ENCODE assay signal across 1 cellular context in the genomic region with DNA sequence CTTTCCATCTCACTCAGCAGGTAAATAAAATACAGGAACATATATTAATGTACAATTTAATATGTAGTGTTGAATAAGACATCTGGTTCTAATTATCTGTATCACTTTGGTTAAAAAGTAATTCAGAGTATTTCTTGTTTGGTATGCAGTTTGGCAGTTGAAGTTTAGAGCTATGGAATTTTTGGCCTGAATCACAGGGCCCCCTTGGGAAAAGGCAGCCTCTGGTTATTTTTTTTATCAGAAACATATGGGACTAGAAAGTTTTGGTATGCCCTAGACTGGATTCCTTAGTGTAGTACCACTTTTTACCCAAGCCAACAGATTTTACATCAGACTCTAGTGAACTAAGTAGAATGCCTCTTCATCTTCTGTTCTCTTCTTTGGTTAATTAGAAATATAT.
TF ChIP-seq lines count a peak whose summit lies in the region.

No MANE protein-coding gene starts in this region.

TF ChIP-seq in SK-N-SH, 30 proteins besides CTCF, POLR2A, EP300 and RAD21 (continued from another document):
- no peak for TF ChIP-seq USF1 (IDR thresholded peaks at IDR 0.05; ENCODE audit: borderline replicate concordance, low read depth)
- no peak for TF ChIP-seq SMC3 (IDR thresholded peaks at IDR 0.05; ENCODE audit: low read depth, low read length)
- TF ChIP-seq MAX (IDR thresholded peaks at IDR 0.05; ENCODE audit: low read depth) = no peak; the same call in 1 of the 2 replicates
- peak; percentile 65; the same call in 1 of the 2 replicates for TF ChIP-seq JUND (IDR thresholded peaks at IDR 0.05)
- no peak for TF ChIP-seq ELF1 (IDR thresholded peaks at IDR 0.05)
- no peak for TF ChIP-seq TAF1 (IDR thresholded peaks at IDR 0.05; ENCODE audit: borderline replicate concordance, low read depth, low read length)
- TF ChIP-seq TCF12 (IDR thresholded peaks at IDR 0.05) = peak; percentile 99
- no peak for TF ChIP-seq IRF3 (IDR thresholded peaks at IDR 0.05; ENCODE audit: low read depth, low read length)
- TF ChIP-seq FOXJ3 (CRISPR knock-in tag; IDR thresholded peaks at IDR 0.05) = no peak
- peak; percentile 64; the same call in 1 of the 2 replicates for TF ChIP-seq FOSL2 (IDR thresholded peaks at IDR 0.05; ENCODE audit: borderline replicate concordance, low read depth)
- TF ChIP-seq, protein P1, sequence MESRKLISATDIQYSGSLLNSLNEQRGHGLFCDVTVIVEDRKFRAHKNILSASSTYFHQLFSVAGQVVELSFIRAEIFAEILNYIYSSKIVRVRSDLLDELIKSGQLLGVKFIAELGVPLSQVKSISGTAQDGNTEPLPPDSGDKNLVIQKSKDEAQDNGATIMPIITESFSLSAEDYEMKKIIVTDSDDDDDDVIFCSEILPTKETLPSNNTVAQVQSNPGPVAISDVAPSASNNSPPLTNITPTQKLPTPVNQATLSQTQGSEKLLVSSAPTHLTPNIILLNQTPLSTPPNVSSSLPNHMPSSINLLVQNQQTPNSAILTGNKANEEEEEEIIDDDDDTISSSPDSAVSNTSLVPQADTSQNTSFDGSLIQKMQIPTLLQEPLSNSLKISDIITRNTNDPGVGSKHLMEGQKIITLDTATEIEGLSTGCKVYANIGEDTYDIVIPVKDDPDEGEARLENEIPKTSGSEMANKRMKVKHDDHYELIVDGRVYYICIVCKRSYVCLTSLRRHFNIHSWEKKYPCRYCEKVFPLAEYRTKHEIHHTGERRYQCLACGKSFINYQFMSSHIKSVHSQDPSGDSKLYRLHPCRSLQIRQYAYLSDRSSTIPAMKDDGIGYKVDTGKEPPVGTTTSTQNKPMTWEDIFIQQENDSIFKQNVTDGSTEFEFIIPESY (IDR thresholded peaks at IDR 0.05; ENCODE audit: borderline replicate concordance, low read depth) = peak; percentile 40; the same call in 1 of the 2 replicates
